In genomic region chr16:20859699-20860098, GRCh38 we compare ENCODE assay signal across 20 cellular contexts. TPM values are rescaled to one million over a fixed set of nuclear protein-coding genes. Genes with fewer than 3 reads are reported as not detected.
DNase-seq lines count a peak whose midpoint lies in the region; ATAC-seq and TF ChIP-seq lines count a peak whose summit lies in the region.
"Had no signal": no experiment of that assay in that cellular context is flagged by ENCODE, and none has a peak within 500 bp of the region (broad histone marks: within the 10 kb centered on the region; RNA-seq: fewer than 3 reads in every experiment).

No MANE protein-coding gene starts in this region.

- H3K27me3 ChIP-seq in HUES48 (ENCODE audit: control insufficient read depth, insufficient read depth, low read length) (no peaks in the 10 kb centered on the region), left ventricle myocardium inferior (ENCODE audit: low read depth) (no peaks in the 10 kb centered on the region), gastrocnemius medialis (no peaks in the 10 kb centered on the region), stomach (no peaks in the 10 kb centered on the region)
- H3K27me3 ChIP-seq: ovary, uterus had no signal

- 67 to 83% (median 77%) methylated on average over 4 of the region's 4 CpGs for WGBS in stomach, 5 donors

- H3K4me1 ChIP-seq in HUES48 (ENCODE audit: control insufficient read depth, insufficient read depth, low read length) (peaks cover 17% of the 10 kb centered on the region), left ventricle myocardium inferior (peaks cover 75% of the 10 kb centered on the region), gastrocnemius medialis (peaks cover 19% of the 10 kb centered on the region in 2 donors), stomach (peaks cover 0 to 13% (median 8%) of the 10 kb centered on the region in 4 donors)
- H3K4me1 ChIP-seq: uterus had no signal

- no peak for TF ChIP-seq POLR2A in gastrocnemius medialis (IDR thresholded peaks at IDR 0.05)
- TF ChIP-seq POLR2A in stomach (IDR thresholded peaks at IDR 0.05), result no peak

- intact Hi-C loops in left ventricle myocardium inferior (cut with micrococcal nuclease) (loop anchor here (5.0 kb wide), 1 partner anchor 43 kb away; the partner anchor contains the start of genes DCUN1D3 and LYRM1), gastrocnemius medialis (cut with DNase I; ENCODE audit: low total_unique reads) (no loop called here), stomach (cut with DNase I; ENCODE audit: low total_unique reads) (loop anchor here (10.0 kb wide), 1 partner anchor 45 kb away; the partner anchor contains the start of genes DCUN1D3 and LYRM1)

- TF ChIP-seq CTCF in left ventricle myocardium inferior (IDR thresholded peaks at IDR 0.05; ENCODE audit: borderline replicate concordance) (no peak), gastrocnemius medialis (IDR thresholded peaks at IDR 0.05 in 4 of 5, conservative IDR thresholded peaks at IDR 0.05 in 1 of 5) (no peak), stomach (IDR thresholded peaks at IDR 0.05) (no peak)

- H3K36me3 ChIP-seq in HUES48 (ENCODE audit: control insufficient read depth, insufficient read depth, low read length) (peaks cover 23% of the 10 kb centered on the region), left ventricle myocardium inferior (peaks cover 9% of the 10 kb centered on the region), gastrocnemius medialis (peaks cover 0 to 15% of the 10 kb centered on the region in 2 donors), stomach (peaks cover 21 to 64% (median 50%) of the 10 kb centered on the region in 4 donors)
- H3K36me3 ChIP-seq: ovary, uterus had no signal

- no peaks in the 10 kb centered on the region for H3K9me3 ChIP-seq in HUES48 (ENCODE audit: control insufficient read depth, insufficient read depth, low read length)
- H3K9me3 ChIP-seq in left ventricle myocardium inferior (replicated peaks), result no peaks in the 10 kb centered on the region
- no peaks in the 10 kb centered on the region for H3K9me3 ChIP-seq in gastrocnemius medialis
- no peaks in the 10 kb centered on the region for H3K9me3 ChIP-seq in stomach
- H3K9me3 ChIP-seq: ovary, uterus had no signal

- no peak overlapping the region for H3K9ac ChIP-seq in HUES48 (ENCODE audit: low read depth, low read length)

- DNase-seq in cerebellar cortex (ENCODE audit: low spot score) (peak; percentile 47), left ventricle myocardium inferior (peak; percentile 19), gastrocnemius medialis (no peak), NCI-H128 (lab: John Stamatoyannopoulos, UW; ENCODE audit: unreplicated experiment) (no peak), stomach (no peak)
- DNase-seq: activated CD4-positive, alpha-beta T cell treated with anti-CD3 and anti-CD28 coated beads for 1 hour; activated CD8-positive, alpha-beta memory T cell treated with anti-CD3 and anti-CD28 coated beads for 24 hours; activated T-cell treated with anti-CD3 and anti-CD28 coated beads, Interleukin-2, amount 50 U/mL, for 72 hours; CD4-positive, alpha-beta T cell; DMS53; NCI-H1092; NCI-H510A treated with DMSO at 0.1 percent for 48 hours; ovary; stimulated activated naive CD8-positive, alpha-beta T cell treated with anti-CD3 and anti-CD28 coated beads, Interleukin-15, amount 100 ng/mL, for 72 hours; T1000; uterus had no signal

- ATAC-seq in gastrocnemius medialis (peak in 1 of 2 donors; percentile 44), HG03457 (IDR thresholded peaks at IDR 0.05; ENCODE audit: unreplicated experiment) (no peak), GM21367 (IDR thresholded peaks at IDR 0.05; ENCODE audit: unreplicated experiment) (no peak)
- ATAC-seq: activated naive CD4-positive, alpha-beta T cell treated with anti-CD3 and anti-CD28 coated beads, Interleukin-2, amount 50 U/mL, for 72 hours; activated T-cell treated with anti-CD3 and anti-CD28 coated beads, Interleukin-2, amount 50 U/mL, for 72 hours; stimulated activated naive CD8-positive, alpha-beta T cell treated with anti-CD3 and anti-CD28 coated beads, Interleukin-15, amount 100 ng/mL, for 72 hours had no signal

- in situ Hi-C loops in gastrocnemius medialis (cut with MboI; ENCODE audit: low sequenced_read_pairs in 4 of 4), result loop anchor here (5.0 to 25.0 kb wide), 4 partner anchors 55 to 428 kb away; partner anchors contain the start of gene CRYM (in 1 of the 4)

- H3K27ac ChIP-seq in HUES48 (ENCODE audit: low read depth, low read length) (peak overlapping the region; percentile 9), left ventricle myocardium inferior (replicated peaks) (peak overlapping the region; percentile 85), gastrocnemius medialis (peak overlapping the region; percentile 12 to 51 (median 34)), stomach (peak overlapping the region in 1 of 5 donors; percentile 24)
- H3K27ac ChIP-seq: ovary had no signal

- no peak for TF ChIP-seq EP300 in stomach (IDR thresholded peaks at IDR 0.05)

- H3K4me3 ChIP-seq in HUES48 (ENCODE audit: low read depth, low read length) (no peak overlapping the region), left ventricle myocardium inferior (no peak overlapping the region), gastrocnemius medialis (no peak overlapping the region), stomach (no peak overlapping the region)
- H3K4me3 ChIP-seq: ovary, uterus had no signal

RNA-seq across cellular contexts. Expression of gene DCUN1D3, which starts 40.5 kb away (rescaled TPM):
- total RNA-seq in left ventricle myocardium inferior (9.8 TPM), gastrocnemius medialis (10 to 100 TPM in 1 of 4 donors, 1 to 10 TPM in 3; 7.6 to 10.5 (median 8.3) TPM), stomach (10 to 100 TPM in 4 of 5 donors, 1 to 10 TPM in 1; 3.8 to 25.7 (median 16.7) TPM)
- polyA plus RNA-seq in stomach, result 1 to 10 TPM; 1.4 to 3.7 (median 2.1) TPM

RNA-seq across cellular contexts. Expression of gene LYRM1, which starts 40.9 kb away (rescaled TPM):
- total RNA-seq in left ventricle myocardium inferior (45.4 TPM), gastrocnemius medialis (10 to 100 TPM; 36.4 to 74.7 (median 38.8) TPM), stomach (10 to 100 TPM in 4 of 5 donors, 1 to 10 TPM in 1; 6.7 to 29.7 (median 21.0) TPM)
- polyA plus RNA-seq in stomach, result 10 to 100 TPM; 37.4 to 58.5 (median 43.4) TPM

RNA-seq across cellular contexts. Expression of gene REXO5, which starts 53.4 kb away (rescaled TPM):
- total RNA-seq in left ventricle myocardium inferior (5.9 TPM), gastrocnemius medialis (1 to 10 TPM in 2 of 4 donors, under 1 TPM in 2; 0.52 to 3.1 (median 1.6) TPM), stomach (10 to 100 TPM in 3 of 5 donors, 1 to 10 TPM in 2; 5.5 to 31.7 (median 18.0) TPM)
- polyA plus RNA-seq in stomach, result 1 to 10 TPM; 4.7 to 7.3 (median 7.2) TPM

RNA-seq across cellular contexts. Expression of gene ERI2, which starts 53.4 kb away (rescaled TPM):
- 9.8 TPM for total RNA-seq in left ventricle myocardium inferior
- 10 to 100 TPM in 2 of 4 donors, 1 to 10 TPM in 2; 3.0 to 30.5 (median 9.8) TPM for total RNA-seq in gastrocnemius medialis
- 10 to 100 TPM in 4 of 5 donors, 1 to 10 TPM in 1; 9.6 to 49.0 (median 23.7) TPM for total RNA-seq in stomach
- polyA plus RNA-seq in stomach, result 10 to 100 TPM in 1 of 3 donors, 1 to 10 TPM in 2; 8.5 to 10.6 (median 9.6) TPM

Comparison
In these comparisons a context has a peak if more than half of its experiments do, and no peak if none do; other contexts are left out.
1. DNase-seq: peak in cerebellar cortex (single experiment) and left ventricle myocardium inferior (single experiment); none in gastrocnemius medialis (0 of 2), NCI-H128 (single experiment) and stomach (single experiment).